22 cellular contexts compared by ENCODE assay signal in genomic region chr12:53115891-53116675, GRCh38. TPM values are rescaled to one million over a fixed set of nuclear protein-coding genes. Genes with fewer than 3 reads are reported as not detected.
A peak's percentile ranks its signal among the peaks of the same experiment; 100 is the strongest.
DNase-seq lines count a peak whose midpoint lies in the region; ATAC-seq and TF ChIP-seq lines count a peak whose summit lies in the region.
"Had no signal": no experiment of that assay in that cellular context is flagged by ENCODE, and none has a peak within 500 bp of the region (broad histone marks: within the 10 kb centered on the region; RNA-seq: fewer than 3 reads in every experiment).

No MANE protein-coding gene starts in this region.

- no peaks in the 10 kb centered on the region for H3K4me1 ChIP-seq in lung (ENCODE audit: control insufficient read depth in 2 of 2, insufficient read depth in 2 of 2, low read length in 2 of 2)
- no peaks in the 10 kb centered on the region for H3K4me1 ChIP-seq in aorta (ENCODE audit: control insufficient read depth in 1 of 2, insufficient read depth in 2 of 2, low read length in 2 of 2)
- H3K4me1 ChIP-seq: uterus had no signal

- H3K9me3 ChIP-seq in lung (ENCODE audit: control insufficient read depth in 2 of 2, insufficient read depth in 1 of 2, low read length in 1 of 2): no peaks in the 10 kb centered on the region
- no peaks in the 10 kb centered on the region for H3K9me3 ChIP-seq in aorta (ENCODE audit: control insufficient read depth, low read length)
- H3K9me3 ChIP-seq: stomach, uterus had no signal

- H3K4me3 ChIP-seq in lung (no peak overlapping the region), aorta (ENCODE audit: low read length in 2 of 2) (no peak overlapping the region)
- H3K4me3 ChIP-seq: stomach, uterus had no signal

- no peak for ATAC-seq in stimulated activated naive CD8-positive, alpha-beta T cell treated with anti-CD3 and anti-CD28 coated beads, Interleukin-15, amount 100 ng/mL, for 72 hours
- no peak for ATAC-seq in stimulated activated naive CD8-positive, alpha-beta T cell treated with anti-CD3 and anti-CD28 coated beads, Interleukin-15, Interleukin-2, amounts not matched to agents 100 U/mL and 50 U/mL, for 24 hours
- ATAC-seq in lung (ENCODE audit: insufficient read depth, low FRiP score): peak; percentile 69
- peak; percentile 72 for ATAC-seq in aorta (ENCODE audit: low FRiP score)
- no peak for ATAC-seq in HG03196 (IDR thresholded peaks at IDR 0.05; ENCODE audit: unreplicated experiment)

- peak overlapping the region; percentile 27 to 39 for H3K27ac Mint-ChIP-seq in stimulated activated naive CD8-positive, alpha-beta T cell treated with anti-CD3 and anti-CD28 coated beads, Interleukin-15, amount 100 ng/mL, for 72 hours
- H3K27ac Mint-ChIP-seq: activated CD4-positive, alpha-beta T cell treated with anti-CD3 and anti-CD28 coated beads, Interleukin-2, amount 10 ng/mL, durations not matched to agents 7 days and 5 days; activated naive CD4-positive, alpha-beta T cell treated with anti-CD3 and anti-CD28 coated beads for 36 hours had no signal

- H3K36me3 ChIP-seq in lung (ENCODE audit: control insufficient read depth in 2 of 2, insufficient read depth in 2 of 2, low read length in 2 of 2) (no peaks in the 10 kb centered on the region), aorta (ENCODE audit: control insufficient read depth in 1 of 2, insufficient read depth in 2 of 2, low read length in 1 of 2) (no peaks in the 10 kb centered on the region)
- H3K36me3 ChIP-seq: stomach, uterus had no signal

- H3K4me3 Mint-ChIP-seq in stimulated activated naive CD8-positive, alpha-beta T cell treated with anti-CD3 and anti-CD28 coated beads, Interleukin-15, amount 100 ng/mL, for 72 hours: no peak overlapping the region
- H3K4me3 Mint-ChIP-seq: activated CD4-positive, alpha-beta T cell treated with anti-CD3 and anti-CD28 coated beads, Interleukin-2, amount 10 ng/mL, durations not matched to agents 7 days and 5 days; activated naive CD4-positive, alpha-beta T cell treated with anti-CD3 and anti-CD28 coated beads for 36 hours; CD4-positive, alpha-beta memory T cell had no signal

- WGBS in lung, 2 donors: 93 to 95% methylated on average over 8 of the region's 8 CpGs
- 39 to 40% methylated on average over 8 of the region's 8 CpGs for WGBS in aorta, 2 donors

- no peak for TF ChIP-seq CTCF in lung (IDR thresholded peaks at IDR 0.05; ENCODE audit: control extremely low read depth, extremely low read depth)

- H3K27ac ChIP-seq in lung (ENCODE audit: low read depth in 1 of 2, low read length in 1 of 2) (no peak overlapping the region), aorta (ENCODE audit: low read depth in 1 of 2, low read length in 2 of 2) (peak overlapping the region; percentile 15 to 99)
- H3K27ac ChIP-seq: RWPE1, uterus had no signal

- no peaks in the 10 kb centered on the region for H3K9me3 Mint-ChIP-seq in stimulated activated naive CD8-positive, alpha-beta T cell treated with anti-CD3 and anti-CD28 coated beads, Interleukin-15, amount 100 ng/mL, for 72 hours
- H3K9me3 Mint-ChIP-seq: activated CD4-positive, alpha-beta T cell treated with anti-CD3 and anti-CD28 coated beads, Interleukin-2, amount 10 ng/mL, durations not matched to agents 7 days and 5 days; activated naive CD4-positive, alpha-beta T cell treated with anti-CD3 and anti-CD28 coated beads for 36 hours; CD4-positive, alpha-beta memory T cell had no signal

- H3K4me1 Mint-ChIP-seq in stimulated activated naive CD8-positive, alpha-beta T cell treated with anti-CD3 and anti-CD28 coated beads, Interleukin-15, amount 100 ng/mL, for 72 hours: no peaks in the 10 kb centered on the region
- H3K4me1 Mint-ChIP-seq: activated CD4-positive, alpha-beta T cell treated with anti-CD3 and anti-CD28 coated beads, Interleukin-2, amount 10 ng/mL, durations not matched to agents 7 days and 5 days; CD4-positive, alpha-beta memory T cell had no signal

- no peaks in the 10 kb centered on the region for H3K27me3 Mint-ChIP-seq in stimulated activated naive CD8-positive, alpha-beta T cell treated with anti-CD3 and anti-CD28 coated beads, Interleukin-15, amount 100 ng/mL, for 72 hours
- H3K27me3 Mint-ChIP-seq: CD4-positive, alpha-beta memory T cell had no signal

- H3K27me3 ChIP-seq in lung (ENCODE audit: control insufficient read depth, insufficient read depth) (no peaks in the 10 kb centered on the region), aorta (ENCODE audit: control insufficient read depth in 1 of 2, insufficient read depth in 2 of 2, low read length in 1 of 2) (no peaks in the 10 kb centered on the region)
- H3K27me3 ChIP-seq: stomach, uterus had no signal

- no peak for DNase-seq in stimulated activated naive CD8-positive, alpha-beta T cell treated with anti-CD3 and anti-CD28 coated beads, Interleukin-15, amount 100 ng/mL, for 72 hours
- no peak for DNase-seq in stimulated activated naive CD8-positive, alpha-beta T cell treated with anti-CD3 and anti-CD28 coated beads, Interleukin-15, Interleukin-2, amounts not matched to agents 100 U/mL and 50 U/mL, for 24 hours
- DNase-seq in cerebellar cortex (ENCODE audit: low spot score): peak; percentile 30
- DNase-seq in lung (ENCODE audit: low spot score): no peak
- no peak for DNase-seq in aorta
- no peak for DNase-seq in NCI-H1436 (lab: John Stamatoyannopoulos, UW)
- no peak for DNase-seq in NCI-H2227 (lab: John Stamatoyannopoulos, UW; ENCODE audit: unreplicated experiment)
- DNase-seq: activated CD4-positive, alpha-beta T cell treated with anti-CD3 and anti-CD28 coated beads, Interleukin-2, amount 10 ng/mL, durations not matched to agents 7 days and 5 days; activated naive CD4-positive, alpha-beta T cell treated with anti-CD3 and anti-CD28 coated beads for 36 hours; CD4-positive, alpha-beta memory T cell; midbrain; NCI-H226; stomach; uterus had no signal

- intact Hi-C loops in aorta (cut with DNase I): loop anchor here (5.0 kb wide), 2 partner anchors 36 to 41 kb away; no protein-coding TSS in a partner anchor

RNA-seq across cellular contexts. Expression of gene SOAT2, which starts 12.8 kb away (rescaled TPM):
- total RNA-seq in lung (under 1 TPM in 1 of 2 donors, not detected in 1; 0.21 TPM), aorta (1 to 10 TPM in 1 of 2 donors, under 1 TPM in 1; 0.63 to 1.2 TPM)
- polyA plus RNA-seq in lung (under 1 TPM; 0.06 to 0.10 TPM), aorta (1 to 10 TPM; 1.5 to 3.4 TPM)
- total RNA-seq: astrocyte, Daoy, endothelial cell of umbilical vein, fibroblast of villous mesenchyme, LHCN-M2 had no signal
- polyA plus RNA-seq: AG04450, endothelial cell of umbilical vein had no signal

RNA-seq across cellular contexts. Expression of gene IGFBP6, which starts 18.6 kb away (rescaled TPM):
- total RNA-seq in lung (10 to 100 TPM; 16.0 to 42.5 TPM), aorta (100 to 1,000 TPM; 820 to 979 TPM)
- polyA plus RNA-seq in lung (10 to 100 TPM; 15.9 to 75.0 TPM), aorta (100 to 1,000 TPM; 507 to 837 TPM)

RNA-seq across cellular contexts. Expression of gene SPRYD3, which starts 36.9 kb away (rescaled TPM):
- 10 to 100 TPM; 17.1 to 60.2 TPM for total RNA-seq in lung
- polyA plus RNA-seq in lung: 10 to 100 TPM; 24.4 to 45.5 TPM
- total RNA-seq in aorta: 100 to 1,000 TPM in 1 of 2 donors, 10 to 100 TPM in 1; 71.6 to 101 TPM
- 10 to 100 TPM; 53.8 to 60.9 TPM for polyA plus RNA-seq in aorta

Comparison
In these comparisons a context has a peak if more than half of its experiments do, and no peak if none do; other contexts are left out.
1. ATAC-seq: peak in lung (single experiment) and aorta (single experiment); none in stimulated activated naive CD8-positive, alpha-beta T cell treated with anti-CD3 and anti-CD28 coated beads, Interleukin-15, amount 100 ng/mL, for 72 hours (single experiment), stimulated activated naive CD8-positive, alpha-beta T cell treated with anti-CD3 and anti-CD28 coated beads, Interleukin-15, Interleukin-2, amounts not matched to agents 100 U/mL and 50 U/mL, for 24 hours (single experiment) and HG03196 (single experiment).
2. H3K27ac ChIP-seq: peak in aorta (2 of 2); none in lung (0 of 2).
3. RNA of gene IGFBP6, which starts 18.6 kb away (total RNA-seq): 820 to 979 TPM in aorta; 16.0 to 42.5 TPM in lung; every median in the first group is over 10 times any median in the second.